Comparison of ENCODE assay signal across 8 cellular contexts in genomic region chr16:83807327-83807709, GRCh38. TPM values are rescaled to one million over a fixed set of nuclear protein-coding genes. Genes with fewer than 3 reads are reported as not detected.
DNase-seq lines count a peak whose midpoint lies in the region; ATAC-seq and TF ChIP-seq lines count a peak whose summit lies in the region.

No MANE protein-coding gene starts in this region.

- H3K4me3 ChIP-seq in SJCRH30 (peak overlapping the region; percentile 86), spleen (peak overlapping the region in 5 of 8 donors; percentile 79 to 98 (median 90))

- TF ChIP-seq POLR2A in spleen (IDR thresholded peaks at IDR 0.05), result no peak

- peaks cover 10% of the 10 kb centered on the region for H3K36me3 ChIP-seq in SJCRH30
- H3K36me3 ChIP-seq in spleen, result peaks cover 0 to 34% (median 8%) of the 10 kb centered on the region in 6 donors

- intact Hi-C loops in spleen (cut with DNase I; ENCODE audit: low total_unique reads), result no loop called here

- peak; percentile 5 for ATAC-seq in GM21528 (IDR thresholded peaks at IDR 0.05; ENCODE audit: low FRiP score, unreplicated experiment)
- peak; percentile 4 for ATAC-seq in foreskin keratinocyte
- ATAC-seq in HG02973 (IDR thresholded peaks at IDR 0.05; ENCODE audit: unreplicated experiment), result no peak
- ATAC-seq in HG03354 (IDR thresholded peaks at IDR 0.05; ENCODE audit: poor library complexity, severe bottlenecking, unreplicated experiment), result no peak

- H3K9me3 ChIP-seq in SJCRH30 (replicated peaks) (no peaks in the 10 kb centered on the region), spleen (no peaks in the 10 kb centered on the region)

- TF ChIP-seq CTCF in foreskin keratinocyte (conservative IDR thresholded peaks at IDR 0.05), result no peak
- TF ChIP-seq CTCF in spleen (IDR thresholded peaks at IDR 0.05 in 8 of 11, conservative IDR thresholded peaks at IDR 0.05 in 3 of 11), result no peak

- H3K27me3 ChIP-seq in SJCRH30 (no peaks in the 10 kb centered on the region), foreskin keratinocyte (no peaks in the 10 kb centered on the region), spleen (replicated peaks in 1 of 7) (no peaks in the 10 kb centered on the region)

- WGBS in spleen, 5 donors, result 78 to 83% (median 79%) methylated on average over 8 of the region's 8 CpGs

- no peaks in the 10 kb centered on the region for H3K4me1 ChIP-seq in SJCRH30
- H3K4me1 ChIP-seq in foreskin keratinocyte, result peaks cover 4% of the 10 kb centered on the region
- peaks cover 27 to 89% (median 50%) of the 10 kb centered on the region in 6 donors for H3K4me1 ChIP-seq in spleen

- H3K27ac ChIP-seq in SJCRH30, result peak overlapping the region; percentile 66; the same call in 1 of the 2 replicates
- no peak overlapping the region for H3K27ac ChIP-seq in foreskin keratinocyte
- H3K27ac ChIP-seq in spleen, result peak overlapping the region; percentile 61 to 96 (median 91)

- DNase-seq in SJCRH30, result no peak
- no peak for DNase-seq in foreskin keratinocyte
- DNase-seq in spleen, result no peak
- DNase-seq in effector CD8-positive, alpha-beta T cell (lab: John Stamatoyannopoulos, UW), result no peak
- DNase-seq in SHP77 (lab: John Stamatoyannopoulos, UW), result no peak

RNA-seq across cellular contexts. Expression of gene HSBP1, which starts 0.5 kb away (rescaled TPM):
- total RNA-seq in SJCRH30 (2014; rRNA removed; shearing (Covaris generic)), result 198 and 204 TPM in 2 replicates
- total RNA-seq in foreskin keratinocyte (143 and 150 TPM in 2 replicates), spleen (10 to 100 TPM; 11.0 to 68.5 (median 61.6) TPM)
- polyA plus RNA-seq in foreskin keratinocyte (181 and 189 TPM in 2 replicates), spleen (10 to 100 TPM; 27.9 to 47.0 (median 30.4) TPM)

Comparison
In these comparisons a context has a peak if more than half of its experiments do, and no peak if none do; other contexts are left out.
1. ATAC-seq: peak in GM21528 (single experiment) and foreskin keratinocyte (single experiment); none in HG02973 (single experiment) and HG03354 (single experiment).